8 cellular contexts compared by ENCODE assay signal in genomic region chr10:32378371-32379301, GRCh38. TPM values are rescaled to one million over a fixed set of nuclear protein-coding genes. Genes with fewer than 3 reads are reported as not detected.
A peak's percentile ranks its signal among the peaks of the same experiment; 100 is the strongest.
DNase-seq lines count a peak whose midpoint lies in the region; TF ChIP-seq lines count a peak whose summit lies in the region.

No MANE protein-coding gene starts in this region.

- peaks cover 42% of the 10 kb centered on the region for H3K79me2 ChIP-seq in MM.1S (ENCODE audit: low read length)
- peaks cover 53% of the 10 kb centered on the region for H3K79me2 ChIP-seq in neural progenitor cell (ENCODE audit: low read depth)

- H3K27ac Mint-ChIP-seq in neural progenitor cell = no peak overlapping the region

- H3K9me3 Mint-ChIP-seq in neural progenitor cell = peaks cover 7% of the 10 kb centered on the region

- peaks cover 8% of the 10 kb centered on the region for H3K36me3 Mint-ChIP-seq in neural progenitor cell

- H3K4me2 ChIP-seq in MM.1S (ENCODE audit: low read depth, low read length) (peak overlapping the region; percentile 73), neural progenitor cell (peak overlapping the region; percentile 98)

- DNase-seq in G401 (ENCODE audit: low spot score) = peak; percentile 98
- DNase-seq in HAP-1 (ENCODE audit: low spot score in 2 of 2) = peak; percentile 89 to 94
- DNase-seq in MM.1S = peak; percentile 96
- DNase-seq in SHP77 (lab: John Stamatoyannopoulos, UW) = peak; percentile 76 to 87
- peak; percentile 67 for DNase-seq in activated gamma-delta T cell (lab: John Stamatoyannopoulos, UW)
- peak; percentile 77 for DNase-seq in foreskin melanocyte
- peak; percentile 93 for DNase-seq in neural progenitor cell (ENCODE audit: low spot score)

- H3K27ac ChIP-seq in MM.1S (ENCODE audit: low read length) = peak overlapping the region; percentile 90
- H3K27ac ChIP-seq in neural progenitor cell = peak overlapping the region; percentile 69
- H3K27ac ChIP-seq in stomach smooth muscle (ENCODE audit: low read length) = peak overlapping the region; percentile 32

- H3K4me3 ChIP-seq in HAP-1 (peak overlapping the region; percentile 46), MM.1S (ENCODE audit: low read length) (peak overlapping the region; percentile 75), neural progenitor cell (peak overlapping the region; percentile 86), stomach smooth muscle (ENCODE audit: low read length in 2 of 2) (peak overlapping the region; percentile 86 to 97)

- H3K27me3 ChIP-seq in HAP-1 (ENCODE audit: low read depth) (no peaks in the 10 kb centered on the region), MM.1S (replicated peaks; ENCODE audit: insufficient read depth, low read length) (no peaks in the 10 kb centered on the region), neural progenitor cell (no peaks in the 10 kb centered on the region), stomach smooth muscle (ENCODE audit: control insufficient read depth in 1 of 2, insufficient read depth in 2 of 2, low read length in 2 of 2) (no peaks in the 10 kb centered on the region)

- TF ChIP-seq CTCF in MM.1S (IDR thresholded peaks at IDR 0.05; ENCODE audit: low read length) (no peak), neural progenitor cell (IDR thresholded peaks at IDR 0.05) (no peak)

- H2AFZ ChIP-seq in MM.1S (ENCODE audit: low read length) (peak overlapping the region; percentile 65), neural progenitor cell (replicated peaks) (peak overlapping the region; percentile 61)

- in situ Hi-C loops in G401 (cut with HindIII; ENCODE audit: low sequenced_read_pairs) (no loop called here), HAP-1 (cut with MboI; ENCODE audit: low sequenced_read_pairs) (no loop called here)

- H3K4me1 Mint-ChIP-seq in neural progenitor cell = peaks cover 2% of the 10 kb centered on the region

- H3K27me3 Mint-ChIP-seq in neural progenitor cell (ENCODE audit: insufficient read depth, low read depth) = peaks cover 5% of the 10 kb centered on the region

- H3F3A ChIP-seq in MM.1S (ENCODE audit: insufficient read depth, low read length) (peaks cover 20% of the 10 kb centered on the region), neural progenitor cell (ENCODE audit: low read depth) (peaks cover 15% of the 10 kb centered on the region)

- peak overlapping the region; percentile 83 for H3K9ac ChIP-seq in MM.1S (ENCODE audit: low read length)
- peak overlapping the region; percentile 56 for H3K9ac ChIP-seq in neural progenitor cell
- H3K9ac ChIP-seq in stomach smooth muscle (ENCODE audit: low read length in 2 of 2) = peak overlapping the region; percentile 81 to 87

- H4K20me1 ChIP-seq in MM.1S (ENCODE audit: insufficient read depth, low read length) = no peaks in the 10 kb centered on the region
- no peaks in the 10 kb centered on the region for H4K20me1 ChIP-seq in neural progenitor cell (ENCODE audit: low read depth)

- H3K4me1 ChIP-seq in HAP-1 (peaks cover 12% of the 10 kb centered on the region), MM.1S (ENCODE audit: low read length) (peaks cover 6% of the 10 kb centered on the region), neural progenitor cell (peaks cover 20% of the 10 kb centered on the region), stomach smooth muscle (ENCODE audit: control insufficient read depth, insufficient read depth, low read length) (peaks cover 5% of the 10 kb centered on the region)

- H3K9me3 ChIP-seq in HAP-1 (no peaks in the 10 kb centered on the region), MM.1S (replicated peaks; ENCODE audit: insufficient read depth, low read length) (no peaks in the 10 kb centered on the region), neural progenitor cell (ENCODE audit: low read depth) (peaks cover 3% of the 10 kb centered on the region), stomach smooth muscle (ENCODE audit: control insufficient read depth in 2 of 2, low read length in 2 of 2) (no peaks in the 10 kb centered on the region)

- no peaks in the 10 kb centered on the region for H3K9me2 ChIP-seq in MM.1S (replicated peaks; ENCODE audit: insufficient read depth, low read length)

- H3K4me3 Mint-ChIP-seq in neural progenitor cell = no peak overlapping the region

- H3K36me3 ChIP-seq in HAP-1 (replicated peaks) (no peaks in the 10 kb centered on the region), MM.1S (replicated peaks; ENCODE audit: insufficient read depth, low read length) (no peaks in the 10 kb centered on the region), neural progenitor cell (peaks cover 3% of the 10 kb centered on the region), stomach smooth muscle (ENCODE audit: control insufficient read depth in 2 of 2, insufficient read depth in 2 of 2, low read length in 2 of 2) (no peaks in the 10 kb centered on the region)

RNA-seq across cellular contexts. Expression of gene EPC1, which starts 31.7 kb away (rescaled TPM):
- 9.6 and 11.3 TPM in 2 replicates for total RNA-seq in G401 (2014; rRNA removed; shearing (Covaris generic))
- 36.0 and 45.4 TPM in 2 replicates for total RNA-seq in neural progenitor cell (ENCODE audit: low replicate concordance)

Comparison
In these comparisons a context has a peak if more than half of its experiments do, and no peak if none do; other contexts are left out.
1. Peak in every context shown above with its lines: DNase-seq, H3K4me3 ChIP-seq and H3K27ac ChIP-seq.
2. H3K27ac ChIP-seq: peak in every context shown above with its lines; median percentile 90 in MM.1S; 69 in neural progenitor cell; 32 in stomach smooth muscle.